14 cellular contexts compared by ENCODE assay signal in genomic region chr2:121790276-121790956, GRCh38. TPM values are rescaled to one million over a fixed set of nuclear protein-coding genes. Genes with fewer than 3 reads are reported as not detected.
DNase-seq lines count a peak whose midpoint lies in the region; ATAC-seq and TF ChIP-seq lines count a peak whose summit lies in the region.
"Had no signal": no experiment of that assay in that cellular context is flagged by ENCODE, and none has a peak within 500 bp of the region (broad histone marks: within the 10 kb centered on the region; RNA-seq: fewer than 3 reads in every experiment).

No MANE protein-coding gene starts in this region.

- H3K4me3 ChIP-seq in HCT116 (replicated peaks in 1 of 2; ENCODE audit: low read depth in 1 of 2, low read length in 2 of 2), result no peak overlapping the region
- H3K4me3 ChIP-seq in adipocyte (ENCODE audit: low read length), result no peak overlapping the region
- H3K4me3 ChIP-seq in iPS-18a (ENCODE audit: low read length), result peak overlapping the region; percentile 41
- H3K4me3 ChIP-seq in tibial nerve, result no peak overlapping the region

- no peak overlapping the region for H3K27ac Mint-ChIP-seq in stimulated activated naive B cell treated with anti-CD40 and anti-IgM and Interleukin-4, amounts not matched to agents 10 μg/mL and 1 μg/mL and 100 μg/mL, for 72 hours
- H3K27ac Mint-ChIP-seq: activated naive CD4-positive, alpha-beta T cell treated with anti-CD3 and anti-CD28 coated beads, Interleukin-2, amount 10 ng/mL, durations not matched to agents 7 days and 5 days; T-helper 1 cell treated with Interleukin-12 subunit alpha and Interleukin-12 subunit beta and Interleukin-4 antibody, amounts not matched to agents 30 μg/mL and 1 μg/mL, for 36 hours had no signal

- H3K79me2 ChIP-seq in HCT116 (ENCODE audit: insufficient read depth, low read length), result no peaks in the 10 kb centered on the region

- no peak for TF ChIP-seq POLR2A in HCT116 (IDR thresholded peaks at IDR 0.05; ENCODE audit: borderline replicate concordance, extremely low read depth, insufficient read depth, insufficient read length)
- TF ChIP-seq POLR2A in tibial nerve (IDR thresholded peaks at IDR 0.05), result no peak

- TF ChIP-seq EP300 in tibial nerve (IDR thresholded peaks at IDR 0.05), result no peak

- TF ChIP-seq RAD21 in HCT116 (IDR thresholded peaks at IDR 0.05; ENCODE audit: low read depth), result no peak

- H3K27ac ChIP-seq in HCT116 (ENCODE audit: low read depth, low read length), result no peak overlapping the region
- H3K27ac ChIP-seq in iPS-18a (ENCODE audit: low read length), result no peak overlapping the region
- H3K27ac ChIP-seq in tibial nerve, result no peak overlapping the region

- RAD21 ChIA-PET in HCT116 (lab: Charles Lee; ENCODE audit: low non-redundant PET in 1 of 2, low total read pairs in 2 of 2, uncharacterized antibody in 2 of 2, unreplicated experiment in 2 of 2), result no interaction called here

- peaks cover 8% of the 10 kb centered on the region; the same call in 1 of the 2 replicates for H3K27me3 ChIP-seq in HCT116 (ENCODE audit: insufficient read depth, low read length)
- H3K27me3 ChIP-seq in adipocyte (replicated peaks; ENCODE audit: control insufficient read depth, insufficient read depth, low read length), result peaks cover 14% of the 10 kb centered on the region
- no peaks in the 10 kb centered on the region for H3K27me3 ChIP-seq in iPS-18a (ENCODE audit: control insufficient read depth, insufficient read depth, low read length)
- H3K27me3 ChIP-seq in tibial nerve, result no peaks in the 10 kb centered on the region

- peak overlapping the region; percentile 49 for H2AFZ ChIP-seq in HCT116 (ENCODE audit: low read depth, low read length, poor library complexity, severe bottlenecking)

- no peak overlapping the region for H3K9ac ChIP-seq in HCT116 (ENCODE audit: low read length)
- H3K9ac ChIP-seq in adipocyte (ENCODE audit: low read length), result no peak overlapping the region
- no peak overlapping the region for H3K9ac ChIP-seq in iPS-18a (ENCODE audit: low read length)

- CTCF ChIA-PET in HCT116 (lab: Charles Lee), result interaction anchor here (0.6 kb wide), 2 partner anchors 9 to 21 kb away, joined by 3 to 4 read pairs; no protein-coding TSS in a partner anchor

- ATAC-seq in HCT116 (peak; percentile 96), GM21360 (IDR thresholded peaks at IDR 0.05; ENCODE audit: unreplicated experiment) (no peak)
- ATAC-seq in stimulated activated naive B cell treated with anti-CD40 and anti-IgM and Interleukin-4, amounts not matched to agents 10 μg/mL and 1 μg/mL and 100 μg/mL, for 72 hours (replicated peaks), result no peak
- ATAC-seq: sciatic nerve had no signal

- H3K9me3 Mint-ChIP-seq in stimulated activated naive B cell treated with anti-CD40 and anti-IgM and Interleukin-4, amounts not matched to agents 10 μg/mL and 1 μg/mL and 100 μg/mL, for 72 hours, result no peaks in the 10 kb centered on the region
- H3K9me3 Mint-ChIP-seq: activated naive CD4-positive, alpha-beta T cell treated with anti-CD3 and anti-CD28 coated beads, Interleukin-2, amount 10 ng/mL, durations not matched to agents 7 days and 5 days; T-helper 1 cell treated with Interleukin-12 subunit alpha and Interleukin-12 subunit beta and Interleukin-4 antibody, amounts not matched to agents 30 μg/mL and 1 μg/mL, for 36 hours had no signal

- H3K9me2 ChIP-seq in HCT116 (ENCODE audit: insufficient read depth), result no peaks in the 10 kb centered on the region

- no peak overlapping the region for H3K4me3 Mint-ChIP-seq in stimulated activated naive B cell treated with anti-CD40 and anti-IgM and Interleukin-4, amounts not matched to agents 10 μg/mL and 1 μg/mL and 100 μg/mL, for 72 hours
- H3K4me3 Mint-ChIP-seq: activated naive CD4-positive, alpha-beta T cell treated with anti-CD3 and anti-CD28 coated beads, Interleukin-2, amount 10 ng/mL, durations not matched to agents 7 days and 5 days; T-helper 1 cell treated with Interleukin-12 subunit alpha and Interleukin-12 subunit beta and Interleukin-4 antibody, amounts not matched to agents 30 μg/mL and 1 μg/mL, for 36 hours had no signal

- intact Hi-C loops in HCT116 (cut with micrococcal nuclease), result no loop called here

- peaks cover 24 to 48% of the 10 kb centered on the region in 2 donors for H3K27me3 Mint-ChIP-seq in stimulated activated naive B cell treated with anti-CD40 and anti-IgM and Interleukin-4, amounts not matched to agents 10 μg/mL and 1 μg/mL and 100 μg/mL, for 72 hours

- peak; percentile 95 for DNase-seq in A172 (ENCODE audit: low spot score)
- peak; percentile 64 for DNase-seq in HCT116 (ENCODE audit: low read depth, low spot score)
- peak; percentile 70 for DNase-seq in adipocyte (ENCODE audit: low read depth)
- no peak for DNase-seq in stimulated activated naive B cell treated with anti-CD40 and anti-IgM and Interleukin-4, amounts not matched to agents 10 μg/mL and 1 μg/mL and 100 μg/mL, for 72 hours
- no peak for DNase-seq in NCI-H187 (lab: John Stamatoyannopoulos, UW)
- no peak for DNase-seq in tibial nerve (ENCODE audit: low spot score in 2 of 2)
- DNase-seq: activated naive CD4-positive, alpha-beta T cell treated with anti-CD3 and anti-CD28 coated beads, Interleukin-2, amount 10 ng/mL, durations not matched to agents 7 days and 5 days; C1 segment of cervical spinal cord; hypothalamus; NCI-H2081 treated with DMSO at 0.1 percent for 48 hours had no signal

- no TSS peak for BruUV-seq in HCT116 (replicated peaks; lab: Mats Ljungman, UMichigan)

- 72 to 78% methylated on average over 5 of the region's 5 CpGs for WGBS in tibial nerve, 2 donors

- no peaks in the 10 kb centered on the region for H3K36me3 Mint-ChIP-seq in stimulated activated naive B cell treated with anti-CD40 and anti-IgM and Interleukin-4, amounts not matched to agents 10 μg/mL and 1 μg/mL and 100 μg/mL, for 72 hours
- H3K36me3 Mint-ChIP-seq: activated naive CD4-positive, alpha-beta T cell treated with anti-CD3 and anti-CD28 coated beads, Interleukin-2, amount 10 ng/mL, durations not matched to agents 7 days and 5 days had no signal

- no peaks in the 10 kb centered on the region for H3K4me1 Mint-ChIP-seq in stimulated activated naive B cell treated with anti-CD40 and anti-IgM and Interleukin-4, amounts not matched to agents 10 μg/mL and 1 μg/mL and 100 μg/mL, for 72 hours
- H3K4me1 Mint-ChIP-seq: activated naive CD4-positive, alpha-beta T cell treated with anti-CD3 and anti-CD28 coated beads, Interleukin-2, amount 10 ng/mL, durations not matched to agents 7 days and 5 days had no signal

- H3K4me1 ChIP-seq in HCT116 (ENCODE audit: control insufficient read depth in 1 of 2, insufficient read depth in 2 of 2, low read length in 2 of 2) (peaks cover 8 to 14% of the 10 kb centered on the region in 2 experiments), adipocyte (ENCODE audit: control insufficient read depth, insufficient read depth, low read length) (no peaks in the 10 kb centered on the region), iPS-18a (ENCODE audit: control insufficient read depth, low read depth, low read length) (peaks cover 18% of the 10 kb centered on the region), tibial nerve (no peaks in the 10 kb centered on the region)

- H3K9me3 ChIP-seq in HCT116 (ENCODE audit: control insufficient read depth in 1 of 2, insufficient read depth in 1 of 2, low read depth in 1 of 2, low read length in 2 of 2) (no peaks in the 10 kb centered on the region), adipocyte (ENCODE audit: control insufficient read depth, low read length) (peaks cover 6% of the 10 kb centered on the region), iPS-18a (ENCODE audit: control insufficient read depth, low read depth, low read length) (no peaks in the 10 kb centered on the region), tibial nerve (no peaks in the 10 kb centered on the region)

- POLR2A ChIA-PET in HCT116 (lab: Charles Lee), result interaction anchor here (1.0 kb wide), 2 partner anchors 9 to 260 kb away, joined by 3 read pairs; partner anchors contain the start of gene RNU4ATAC

- TF ChIP-seq CTCF in HCT116 (IDR thresholded peaks at IDR 0.05 in 2 of 3, conservative IDR thresholded peaks at IDR 0.05 in 1 of 3; ENCODE audit: borderline replicate concordance in 1 of 3, insufficient read depth in 1 of 3, low read depth in 2 of 3, low read length in 2 of 3) (no peak), tibial nerve (IDR thresholded peaks at IDR 0.05) (no peak)

- peak overlapping the region; percentile 52 for H3K4me2 ChIP-seq in HCT116 (ENCODE audit: low read length)

- H3K36me3 ChIP-seq in HCT116 (ENCODE audit: control insufficient read depth in 1 of 2, insufficient read depth in 2 of 2, low read length in 2 of 2) (no peaks in the 10 kb centered on the region), adipocyte (ENCODE audit: control insufficient read depth, insufficient read depth, low read length, severe bottlenecking) (no peaks in the 10 kb centered on the region), iPS-18a (ENCODE audit: control insufficient read depth, low read depth, low read length) (no peaks in the 10 kb centered on the region), tibial nerve (no peaks in the 10 kb centered on the region)

- no peaks in the 10 kb centered on the region for H4K20me1 ChIP-seq in HCT116 (ENCODE audit: insufficient read depth)

TF ChIP-seq in HCT116, 20 proteins besides CTCF, POLR2A, EP300 and RAD21:
- TF ChIP-seq CEBPB (IDR thresholded peaks at IDR 0.05; ENCODE audit: low read depth), result no peak
- peak; percentile 41; the same call in 1 of the 2 replicates for TF ChIP-seq EGR1 (IDR thresholded peaks at IDR 0.05; ENCODE audit: low read depth)
- TF ChIP-seq CBX3 (IDR thresholded peaks at IDR 0.05; ENCODE audit: low read depth), result no peak
- peak; percentile 45; the same call in 1 of the 2 replicates for TF ChIP-seq JUND (IDR thresholded peaks at IDR 0.05)
- TF ChIP-seq FOSL1 (IDR thresholded peaks at IDR 0.05; ENCODE audit: low read depth), result peak; percentile 58

RNA-seq across cellular contexts. Expression of gene TSN, which starts 35.0 kb away (rescaled TPM):
- 114 and 144 TPM in 2 replicates for total RNA-seq in A172 (2014; rRNA removed; shearing (Covaris generic))
- total RNA-seq in HCT116 (2021; ENCODE audit: unreplicated experiment) (91.5 TPM), tibial nerve (10 to 100 TPM; 32.7 to 50.9 (median 37.4) TPM)
- 26.6 and 32.7 TPM in 2 replicates for polyA plus RNA-seq in HCT116 (2012)

RNA-seq across cellular contexts. Expression of gene NIFK, which starts 53.7 kb away (rescaled TPM):
- total RNA-seq in A172 (2014; rRNA removed; shearing (Covaris generic)), result 83.4 and 147 TPM in 2 replicates
- total RNA-seq in HCT116 (2021; ENCODE audit: unreplicated experiment) (93.2 TPM), tibial nerve (10 to 100 TPM; 33.0 to 97.2 (median 50.1) TPM)
- polyA plus RNA-seq in HCT116 (2012), result 18.2 and 28.3 TPM in 2 replicates

Comparison
In these comparisons a context has a peak if more than half of its experiments do, and no peak if none do; other contexts are left out.
1. DNase-seq: peak in A172 (single experiment), HCT116 (single experiment) and adipocyte (single experiment); none in stimulated activated naive B cell treated with anti-CD40 and anti-IgM and Interleukin-4, amounts not matched to agents 10 μg/mL and 1 μg/mL and 100 μg/mL, for 72 hours (single experiment), NCI-H187 (0 of 2) and tibial nerve (0 of 2).